In genomic region chr11:60679879-60680278, GRCh38 we compare ENCODE assay signal across 36 cellular contexts. TPM values are rescaled to one million over a fixed set of nuclear protein-coding genes. Genes with fewer than 3 reads are reported as not detected.
"Had no signal": no experiment of that assay in that cellular context is flagged by ENCODE, and none has a peak within 500 bp of the region (broad histone marks: within the 10 kb centered on the region; RNA-seq: fewer than 3 reads in every experiment).

No MANE protein-coding gene starts in this region.

- H3K4me3 ChIP-seq: MG63 had no signal

- H3K36me3 ChIP-seq: MG63 had no signal

- H3K27me3 ChIP-seq: MG63 had no signal

- H3K27ac ChIP-seq: KMS-11 had no signal

- DNase-seq: Karpas-422, Kasumi-1, KG1, MG63, MM.1S, MV-4-11, NCI-H1048, NCI-H1092, NCI-H1092 treated with DMSO at 0.1 percent for 48 hours, NCI-H1105, NCI-H1105 treated with DMSO at 0.1 percent for 48 hours, NCI-H1417, NCI-H1417 treated with DMSO at 0.1 percent for 48 hours, NCI-H1436, NCI-H1436 treated with DMSO at 0.1 percent for 48 hours, NCI-H1694, NCI-H1694 treated with DMSO at 0.1 percent for 48 hours, NCI-H187, NCI-H187 treated with DMSO at 0.1 percent for 48 hours, NCI-H1930, NCI-H2029, NCI-H2029 treated with DMSO at 0.1 percent for 48 hours, NCI-H2107, NCI-H2171, NCI-H2171 treated with DMSO at 0.1 percent for 48 hours, NCI-H2227 treated with DMSO at 0.1 percent for 48 hours, NCI-H226, NCI-H345, NCI-H446, NCI-H446 treated with DMSO at 0.1 percent for 48 hours, NCI-H510A had no signal

RNA-seq across cellular contexts. Expression of gene MS4A8, which starts 19.5 kb away (rescaled TPM):
- total RNA-seq: LHCN-M2, M059J, MCF 10A, NCI-H460 had no signal

RNA-seq across cellular contexts. Expression of gene MS4A18, which starts 44.6 kb away (rescaled TPM):
- total RNA-seq: LHCN-M2, M059J, MCF 10A, NCI-H460 had no signal
